In the genomic region with DNA sequence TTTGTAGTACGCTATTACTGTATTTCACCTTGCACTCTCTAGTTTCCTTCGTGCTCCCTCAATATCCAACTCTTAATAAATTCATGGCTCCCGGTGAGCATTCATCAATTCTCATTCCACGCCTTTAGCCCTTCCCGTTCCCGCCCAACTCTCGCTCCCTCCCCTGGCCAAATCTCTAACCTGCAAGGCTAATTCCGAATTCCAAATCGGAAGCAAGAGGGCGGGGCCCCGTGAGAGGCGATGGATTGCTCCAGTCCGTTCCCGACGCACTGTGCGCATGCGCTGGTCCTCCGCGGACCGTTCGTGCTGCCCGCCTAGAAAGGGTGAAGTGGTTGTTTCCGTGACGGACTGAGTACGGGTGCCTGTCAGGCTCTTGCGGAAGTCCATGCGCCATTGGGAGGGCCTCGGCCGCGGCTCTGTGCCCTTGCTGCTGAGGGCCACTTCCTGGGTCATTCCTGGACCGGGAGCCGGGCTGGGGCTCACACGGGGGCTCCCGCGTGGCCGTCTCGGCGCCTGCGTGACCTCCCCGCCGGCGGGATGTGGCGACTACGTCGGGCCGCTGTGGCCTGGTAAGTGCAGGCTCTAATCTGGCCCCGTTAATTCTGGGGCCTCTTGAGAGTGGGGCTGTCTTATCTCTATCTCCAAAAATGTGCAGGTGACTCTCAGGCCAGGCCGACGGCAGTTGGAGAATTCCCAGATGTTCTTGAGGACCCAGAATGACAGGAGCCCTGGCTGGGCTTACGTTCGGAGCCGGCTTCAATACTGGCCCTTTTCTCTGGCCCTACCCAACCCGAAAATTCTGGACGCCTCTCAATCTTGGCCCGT, we compare ENCODE assay signal across 8 cellular contexts. TPM values are rescaled to one million over a fixed set of nuclear protein-coding genes. Genes with fewer than 3 reads are reported as not detected.
DNase-seq lines count a peak whose midpoint lies in the region; ATAC-seq, FAIRE-seq and TF ChIP-seq lines count a peak whose summit lies in the region.

OPA1 (plus strand) TSS at position 368 of the 825 bp plus-strand sequence; CDS start at position 538, 170 bp downstream.

- peak within 1 kb of the TSS; percentile 71 for H3K4me2 ChIP-seq in trophoblast cell (ENCODE audit: low read length)

- TF ChIP-seq CTCF in cardiac muscle cell (IDR thresholded peaks at IDR 0.05; ENCODE audit: low read depth, low read length) (peak; percentile 23), transverse colon (IDR thresholded peaks at IDR 0.05) (peak in 3 of 5 experiments; percentile 15 to 20 (median 16))

- peaks cover 18% of the 10 kb centered on the region for H3K4me1 ChIP-seq in adipocyte (ENCODE audit: control insufficient read depth, insufficient read depth, low read length)
- peaks cover 12% of the 10 kb centered on the region for H3K4me1 ChIP-seq in cardiac muscle cell (ENCODE audit: low read depth)
- peaks cover 0 to 3% of the 10 kb centered on the region in 2 experiments for H3K4me1 ChIP-seq in trophoblast cell (ENCODE audit: control insufficient read depth in 1 of 2, insufficient read depth in 2 of 2, low read length in 2 of 2)
- H3K4me1 ChIP-seq in transverse colon: peaks cover 9 to 30% (median 20%) of the 10 kb centered on the region in 4 donors

- H3K4ac ChIP-seq in trophoblast cell (ENCODE audit: low read depth, low read length): peak within 1 kb of the TSS; percentile 71

- peak within 1 kb of the TSS; percentile 93 for H4K8ac ChIP-seq in trophoblast cell (ENCODE audit: low read depth, low read length)

- peak; percentile 95 for FAIRE-seq in GM12891 (lab: Jason Lieb, UNC)

- H3K18ac ChIP-seq in trophoblast cell (ENCODE audit: low read length): peak within 1 kb of the TSS; percentile 85

- TF ChIP-seq POLR2A in GM12891 (IDR thresholded peaks at IDR 0.05; ENCODE audit: low read depth, low read length): peak; percentile 68; the same call in 1 of the 2 replicates
- TF ChIP-seq POLR2A in transverse colon (IDR thresholded peaks at IDR 0.05): peak; percentile 88

- H3K27ac ChIP-seq in cardiac muscle cell (peak within 1 kb of the TSS; percentile 93), trophoblast cell (ENCODE audit: low read depth, low read length) (peak within 1 kb of the TSS; percentile 49), transverse colon (peak within 1 kb of the TSS; percentile 82 to 93 (median 90))

- in situ Hi-C loops in transverse colon (cut with MboI; ENCODE audit: low pct_ligation_motif_present in 1 of 4, low pct_unique_long_range_greater_than_20kb in 1 of 4, low sequenced_read_pairs in 3 of 4): no loop called here

- TF ChIP-seq EP300 in transverse colon (IDR thresholded peaks at IDR 0.05; ENCODE audit: low read depth): no peak

- no peak within 1 kb of the TSS for H3K23ac ChIP-seq in trophoblast cell (ENCODE audit: low read length)

- intact Hi-C loops in transverse colon (cut with DNase I; ENCODE audit: low total_unique reads): no loop called here

- peak within 1 kb of the TSS; percentile 64 for H4K91ac ChIP-seq in trophoblast cell (ENCODE audit: low read depth, low read length)

- H4K12ac ChIP-seq in trophoblast cell (ENCODE audit: low read depth, low read length): peak within 1 kb of the TSS; percentile 80

- peaks cover 6% of the 10 kb centered on the region for H3K79me1 ChIP-seq in trophoblast cell (ENCODE audit: low read length)

- H2AFZ ChIP-seq in trophoblast cell (ENCODE audit: insufficient read depth, low read length, poor library complexity): peak within 1 kb of the TSS; percentile 86

- H3K36me3 ChIP-seq in adipocyte (ENCODE audit: control insufficient read depth, insufficient read depth, low read length, severe bottlenecking) (peaks cover 7% of the 10 kb centered on the region), cardiac muscle cell (no peaks in the 10 kb centered on the region), trophoblast cell (ENCODE audit: control insufficient read depth in 1 of 2, insufficient read depth in 2 of 2, low read length in 2 of 2) (no peaks in the 10 kb centered on the region), transverse colon (peaks cover 0 to 4% (median 0%) of the 10 kb centered on the region in 4 donors)

- H3K9ac ChIP-seq in adipocyte (ENCODE audit: low read length) (peak within 1 kb of the TSS; percentile 98), trophoblast cell (ENCODE audit: low read length) (peak within 1 kb of the TSS; percentile 72)

- peak within 1 kb of the TSS; percentile 82 for H3K14ac ChIP-seq in trophoblast cell (ENCODE audit: low read length)

- H2BK12ac ChIP-seq in trophoblast cell (ENCODE audit: low read length): no peak within 1 kb of the TSS

- H3K9me3 ChIP-seq in adipocyte (ENCODE audit: control insufficient read depth, low read length) (no peaks in the 10 kb centered on the region), cardiac muscle cell (ENCODE audit: low read depth) (no peaks in the 10 kb centered on the region), trophoblast cell (ENCODE audit: insufficient read depth, low read depth, low read length) (no peaks in the 10 kb centered on the region), transverse colon (no peaks in the 10 kb centered on the region)

- DNase-seq in GM12891 (ENCODE audit: insufficient read length, low spot score): peak; percentile 79
- DNase-seq in NCI-H1436 (lab: John Stamatoyannopoulos, UW): peak; percentile 100
- DNase-seq in T follicular helper cell (ENCODE audit: low read depth): peak; percentile 75
- peak; percentile 100 for DNase-seq in adipocyte (ENCODE audit: low read depth)
- peak; percentile 99 to 100 for DNase-seq in cardiac muscle cell (ENCODE audit: low read depth in 1 of 2, low spot score in 1 of 2)
- peak; percentile 99 to 100 for DNase-seq in trophoblast cell
- peak; percentile 97 for DNase-seq in transverse colon

- peak within 1 kb of the TSS; percentile 29 for H2BK5ac ChIP-seq in trophoblast cell (ENCODE audit: low read depth, low read length, poor library complexity)

- ATAC-seq in HG02840 (IDR thresholded peaks at IDR 0.05; ENCODE audit: low FRiP score, unreplicated experiment): peak; percentile 99

- H3K79me2 ChIP-seq in trophoblast cell (ENCODE audit: control insufficient read depth, insufficient read depth, low read length, poor library complexity): peaks cover 7% of the 10 kb centered on the region

- no CpG with 5 or more reads among the region's 55 CpGs for WGBS in trophoblast cell (ENCODE audit: extremely low coverage, insufficient coverage, insufficient read length)
- WGBS in transverse colon (ENCODE audit: low coverage in 1 of 2), 2 donors: 1 to 24% methylated on average over 2 to 41 of the region's 55 CpGs

- H3K4me3 ChIP-seq in adipocyte (ENCODE audit: low read length) (peak within 1 kb of the TSS; percentile 100), cardiac muscle cell (peak within 1 kb of the TSS; percentile 70), trophoblast cell (ENCODE audit: low read depth, low read length) (peak within 1 kb of the TSS; percentile 84), transverse colon (peak within 1 kb of the TSS; percentile 73 to 96 (median 89))

- no peak within 1 kb of the TSS for H2AK5ac ChIP-seq in trophoblast cell (ENCODE audit: low read length)

- no peak within 1 kb of the TSS for H2BK120ac ChIP-seq in trophoblast cell (ENCODE audit: insufficient read depth, low read length, poor library complexity)

- H3K27me3 ChIP-seq in adipocyte (replicated peaks; ENCODE audit: control insufficient read depth, insufficient read depth, low read length): no peaks in the 10 kb centered on the region
- H3K27me3 ChIP-seq in cardiac muscle cell: no peaks in the 10 kb centered on the region
- H3K27me3 ChIP-seq in trophoblast cell (ENCODE audit: insufficient read depth, low read length): no peaks in the 10 kb centered on the region
- no peaks in the 10 kb centered on the region for H3K27me3 ChIP-seq in transverse colon

TF ChIP-seq in GM12891, 5 proteins besides CTCF, POLR2A, EP300 and RAD21:
- TF ChIP-seq TAF1 (IDR thresholded peaks at IDR 0.05; ENCODE audit: low read depth, low read length): peak; percentile 87
- TF ChIP-seq PAX5 (IDR thresholded peaks at IDR 0.05; ENCODE audit: insufficient read depth, low read length, severe bottlenecking): no peak
- peak; percentile 83 for TF ChIP-seq POU2F2 (IDR thresholded peaks at IDR 0.05; ENCODE audit: low read depth, low read length)
- TF ChIP-seq POLR2AphosphoS5 (IDR thresholded peaks at IDR 0.05; ENCODE audit: low read depth, low read length): peak; percentile 76
- TF ChIP-seq SPI1 (IDR thresholded peaks at IDR 0.05; ENCODE audit: low read depth, low read length): peak; percentile 54

RNA-seq across cellular contexts. Expression of gene OPA1, which starts in this region (rescaled TPM):
- polyA plus RNA-seq in GM12891 (2012; ENCODE audit: low read depth, missing spikeins): 28.9 TPM
- 52.0 and 54.4 TPM in 2 replicates for total RNA-seq in cardiac muscle cell
- polyA plus RNA-seq in cardiac muscle cell: 26.6 and 39.0 TPM in 2 replicates
- 30.6 and 31.9 TPM in 2 replicates for polyA plus RNA-seq in trophoblast cell (2013)
- total RNA-seq in transverse colon: 10 to 100 TPM; 56.9 to 92.4 (median 69.8) TPM

Comparison
In these comparisons a context has a peak if more than half of its experiments do, and no peak if none do; other contexts are left out.
1. Peak in every context shown above with its lines: DNase-seq, ATAC-seq, H3K4me3 ChIP-seq and H3K27ac ChIP-seq.